ENCODE assay signal across 11 cellular contexts in the genomic region with DNA sequence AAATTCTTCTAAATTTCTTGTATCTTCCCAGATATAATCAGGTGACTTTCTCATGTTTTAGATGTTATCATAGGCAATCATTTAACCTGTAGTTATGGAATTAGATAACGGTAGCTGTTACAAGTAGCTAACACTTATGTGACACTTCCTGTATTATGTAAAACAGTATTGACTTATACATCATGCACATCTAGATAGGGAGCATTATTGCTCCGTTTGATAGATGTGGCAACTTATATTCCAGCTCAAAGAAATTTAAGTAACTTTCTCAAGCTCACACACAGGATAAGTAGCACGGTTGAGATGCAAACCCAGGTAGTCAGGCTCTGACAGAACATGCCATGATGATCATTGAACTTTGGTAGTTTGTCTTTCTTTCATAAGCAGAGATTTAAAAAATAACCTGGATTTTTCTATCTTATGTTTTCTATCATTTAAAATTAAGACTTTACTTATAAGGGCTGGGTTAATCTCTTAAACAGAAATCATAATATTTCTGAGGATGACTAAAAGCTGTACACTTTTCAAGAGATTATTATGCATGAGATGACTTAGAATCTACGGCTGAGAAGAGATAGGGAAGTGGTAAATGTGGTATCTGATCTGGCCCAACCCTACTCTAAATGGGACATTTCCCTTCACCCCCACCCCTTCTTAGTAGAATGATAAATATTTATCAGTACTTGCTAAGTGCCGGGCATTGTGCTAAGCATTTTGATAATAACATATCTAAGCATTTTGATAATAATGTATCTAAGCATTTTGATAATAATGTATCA.
DNase-seq lines count a peak whose midpoint lies in the region; ATAC-seq, FAIRE-seq and TF ChIP-seq lines count a peak whose summit lies in the region.
"Had no signal": no experiment of that assay in that cellular context is flagged by ENCODE, and none has a peak within 500 bp of the region (broad histone marks: within the 10 kb centered on the region; RNA-seq: fewer than 3 reads in every experiment).

No MANE protein-coding gene starts in this region.

- H3K4me2 ChIP-seq in OCI-LY7 (ENCODE audit: low read length) (no peak overlapping the region), PC-3 (ENCODE audit: low read length) (no peak overlapping the region)

- no peak for FAIRE-seq in H54 (lab: Jason Lieb, UNC)
- FAIRE-seq: H1 had no signal

- CTCF ChIA-PET in OCI-LY7 (lab: Charles Lee; ENCODE audit: unreplicated experiment): no interaction called here
- CTCF ChIA-PET in PC-3 (lab: Charles Lee): no interaction called here

- H3F3A ChIP-seq in PC-3 (ENCODE audit: low read length, unreplicated experiment): no peaks in the 10 kb centered on the region

- DNase-seq in activated naive CD8-positive, alpha-beta T cell treated with anti-CD3 and anti-CD28 coated beads for 36 hours: no peak
- DNase-seq in SKM-1 treated with dmso at 0.1 percent for 144 hours (lab: John Stamatoyannopoulos, UW; ENCODE audit: unreplicated experiment): peak; percentile 74
- no peak for DNase-seq in OCI-LY7 (ENCODE audit: low spot score)
- no peak for DNase-seq in H54 (ENCODE audit: insufficient read length, low spot score)
- no peak for DNase-seq in activated effector memory CD4-positive, alpha-beta T cell treated with Interleukin-2 at 50 U/mL for 16 hours
- no peak for DNase-seq in PC-3
- DNase-seq: activated CD4-positive, alpha-beta T cell treated with anti-CD3 and anti-CD28 coated beads for 1 hour; NCI-H226 had no signal

- H3K36me3 Mint-ChIP-seq in activated naive CD8-positive, alpha-beta T cell: no peaks in the 10 kb centered on the region
- no peaks in the 10 kb centered on the region for H3K36me3 Mint-ChIP-seq in activated naive CD8-positive, alpha-beta T cell treated with anti-CD3 and anti-CD28 coated beads for 36 hours

- H3K9me3 ChIP-seq in OCI-LY7 (ENCODE audit: low read length): no peaks in the 10 kb centered on the region
- no peaks in the 10 kb centered on the region for H3K9me3 ChIP-seq in PC-3 (ENCODE audit: low read length)

- peaks cover 5% of the 10 kb centered on the region for H3K9me3 Mint-ChIP-seq in activated naive CD8-positive, alpha-beta T cell (ENCODE audit: low read depth)
- peaks cover 2% of the 10 kb centered on the region for H3K9me3 Mint-ChIP-seq in activated naive CD8-positive, alpha-beta T cell treated with anti-CD3 and anti-CD28 coated beads for 36 hours

- H3K27ac ChIP-seq in OCI-LY7 (ENCODE audit: low read depth, low read length, poor library complexity, severe bottlenecking): no peak overlapping the region
- H3K27ac ChIP-seq in PC-3 (ENCODE audit: low read length): no peak overlapping the region

- intact Hi-C loops in OCI-LY7 (cut with micrococcal nuclease; ENCODE audit: unreplicated experiment) (no loop called here), PC-3 (cut with micrococcal nuclease) (no loop called here)

- H3K9me2 ChIP-seq in OCI-LY7 (ENCODE audit: insufficient read depth, low read length): no peaks in the 10 kb centered on the region
- H3K9me2 ChIP-seq in PC-3 (replicated peaks; ENCODE audit: low read length): no peaks in the 10 kb centered on the region

- H3K9ac ChIP-seq in PC-3 (ENCODE audit: low read length): no peak overlapping the region

- no peak for TF ChIP-seq POLR2A in H54 (IDR thresholded peaks at IDR 0.05; ENCODE audit: low read depth, low read length)

- ATAC-seq in HG03064 (IDR thresholded peaks at IDR 0.05; ENCODE audit: low read depth, unreplicated experiment): peak; percentile 75
- ATAC-seq in PC-3: no peak

- H4K20me1 ChIP-seq in OCI-LY7 (ENCODE audit: insufficient read depth, low read length): no peaks in the 10 kb centered on the region
- H4K20me1 ChIP-seq in PC-3 (ENCODE audit: low read length): no peaks in the 10 kb centered on the region

- H3K79me2 ChIP-seq in OCI-LY7 (ENCODE audit: insufficient read depth, low read depth, low read length): no peaks in the 10 kb centered on the region
- H3K79me2 ChIP-seq in PC-3 (ENCODE audit: low read length): no peaks in the 10 kb centered on the region

- H3K4me3 ChIP-seq in OCI-LY7 (ENCODE audit: low read depth, low read length, poor library complexity, severe bottlenecking) (no peak overlapping the region), PC-3 (ENCODE audit: low read length) (no peak overlapping the region)

- POLR2A ChIA-PET in OCI-LY7 (lab: Charles Lee): no interaction called here
- POLR2A ChIA-PET in PC-3 (lab: Charles Lee; ENCODE audit: unreplicated experiment): no interaction called here

- H3K4me1 ChIP-seq in OCI-LY7 (ENCODE audit: insufficient read depth, low read length, poor library complexity, severe bottlenecking): no peaks in the 10 kb centered on the region
- peaks cover 23% of the 10 kb centered on the region for H3K4me1 ChIP-seq in PC-3 (ENCODE audit: insufficient read depth, low read length)

- H3K36me3 ChIP-seq in OCI-LY7 (ENCODE audit: insufficient read depth, low read length) (no peaks in the 10 kb centered on the region), PC-3 (ENCODE audit: low read depth, low read length) (no peaks in the 10 kb centered on the region)

- BruUV-seq in OCI-LY7 (replicated peaks; lab: Mats Ljungman, UMichigan) (no TSS peak), PC-3 (replicated peaks; lab: Mats Ljungman, UMichigan) (no TSS peak)

- H3K27me3 Mint-ChIP-seq in activated naive CD8-positive, alpha-beta T cell: no peaks in the 10 kb centered on the region
- no peaks in the 10 kb centered on the region for H3K27me3 Mint-ChIP-seq in activated naive CD8-positive, alpha-beta T cell treated with anti-CD3 and anti-CD28 coated beads for 36 hours

- H2AFZ ChIP-seq in OCI-LY7 (ENCODE audit: low read length) (no peak overlapping the region), PC-3 (ENCODE audit: low read length) (no peak overlapping the region)

- no peak overlapping the region for H3K27ac Mint-ChIP-seq in activated naive CD8-positive, alpha-beta T cell
- H3K27ac Mint-ChIP-seq in activated naive CD8-positive, alpha-beta T cell treated with anti-CD3 and anti-CD28 coated beads for 36 hours: no peak overlapping the region

- H3K27me3 ChIP-seq in PC-3 (ENCODE audit: low read length): no peaks in the 10 kb centered on the region

- H3K4me3 Mint-ChIP-seq in activated naive CD8-positive, alpha-beta T cell: peak overlapping the region; percentile 1
- no peak overlapping the region for H3K4me3 Mint-ChIP-seq in activated naive CD8-positive, alpha-beta T cell treated with anti-CD3 and anti-CD28 coated beads for 36 hours

- no peak for TF ChIP-seq CTCF in OCI-LY7 (conservative IDR thresholded peaks at IDR 0.05; ENCODE audit: low read length)
- TF ChIP-seq CTCF in PC-3 (conservative IDR thresholded peaks at IDR 0.05; ENCODE audit: low read depth, low read length): no peak

- peaks cover 14% of the 10 kb centered on the region for H3K4me1 Mint-ChIP-seq in activated naive CD8-positive, alpha-beta T cell (ENCODE audit: low read depth)
- H3K4me1 Mint-ChIP-seq in activated naive CD8-positive, alpha-beta T cell treated with anti-CD3 and anti-CD28 coated beads for 36 hours: peaks cover 7% of the 10 kb centered on the region
